Comparison of ENCODE assay signal across 8 cellular contexts in genomic region chr12:88946377-88946997, GRCh38.
DNase-seq lines count a peak whose midpoint lies in the region; ATAC-seq and TF ChIP-seq lines count a peak whose summit lies in the region.

No MANE protein-coding gene starts in this region.

- peaks cover 2% of the 10 kb centered on the region for H3K4me1 ChIP-seq in rectal smooth muscle tissue (ENCODE audit: control insufficient read depth, insufficient read depth, low read length)

- no peaks in the 10 kb centered on the region for H3K36me3 ChIP-seq in rectal smooth muscle tissue (ENCODE audit: control insufficient read depth, insufficient read depth, low read length)

- no peaks in the 10 kb centered on the region for H3K27me3 ChIP-seq in rectal smooth muscle tissue (ENCODE audit: control insufficient read depth, insufficient read depth, low read length)

- no peaks in the 10 kb centered on the region for H3K9me3 Mint-ChIP-seq in osteocyte (ENCODE audit: unreplicated experiment)

- no peaks in the 10 kb centered on the region for H3K36me3 Mint-ChIP-seq in osteocyte (ENCODE audit: unreplicated experiment)

- peaks cover 2% of the 10 kb centered on the region for H3K27me3 Mint-ChIP-seq in osteocyte (ENCODE audit: unreplicated experiment)

- H3K4me1 Mint-ChIP-seq in osteocyte (ENCODE audit: unreplicated experiment) = no peaks in the 10 kb centered on the region

- ATAC-seq in GM18909 (IDR thresholded peaks at IDR 0.05; ENCODE audit: poor library complexity, unreplicated experiment) (peak; percentile 73), GM19397 (IDR thresholded peaks at IDR 0.05; ENCODE audit: unreplicated experiment) (no peak)

- H3K4me3 Mint-ChIP-seq in osteocyte (ENCODE audit: unreplicated experiment) = no peak overlapping the region

- no peak overlapping the region for H3K9ac ChIP-seq in rectal smooth muscle tissue (ENCODE audit: low read length)

- no peak overlapping the region for H3K4me3 ChIP-seq in cardiac fibroblast (replicated peaks in 1 of 2; ENCODE audit: low read depth in 2 of 2, low read length in 2 of 2)
- H3K4me3 ChIP-seq in rectal smooth muscle tissue (ENCODE audit: low read length) = no peak overlapping the region

- H3K27ac Mint-ChIP-seq in osteocyte (ENCODE audit: unreplicated experiment) = no peak overlapping the region

- H3K27ac ChIP-seq in rectal smooth muscle tissue (ENCODE audit: low read depth, low read length) = peak overlapping the region; percentile 10

- peak; percentile 14 for DNase-seq in KG1 (lab: John Stamatoyannopoulos, UW)
- DNase-seq in cardiac fibroblast (ENCODE audit: low read depth in 2 of 2) = peak; percentile 82 to 85
- no peak for DNase-seq in osteocyte (ENCODE audit: extremely low spot score, unreplicated experiment)
- DNase-seq in activated naive CD4-positive, alpha-beta T cell treated with Interleukin-2 at 50 U/mL for 16 hours = no peak
- DNase-seq in activated gamma-delta T cell treated with Interleukin-2 at 50 U/mL for 16 hours = no peak

- TF ChIP-seq CTCF in cardiac fibroblast (IDR thresholded peaks at IDR 0.05; ENCODE audit: low read depth, low read length) (peak; percentile 6), osteocyte (IDR thresholded peaks at IDR 0.05) (no peak)

Comparison
In these comparisons a context has a peak if more than half of its experiments do, and no peak if none do; other contexts are left out.
1. DNase-seq: peak in KG1 (single experiment) and cardiac fibroblast (2 of 2); none in osteocyte (single experiment), activated naive CD4-positive, alpha-beta T cell treated with Interleukin-2 at 50 U/mL for 16 hours (single experiment) and activated gamma-delta T cell treated with Interleukin-2 at 50 U/mL for 16 hours (single experiment).